ENCODE assay signal across 21 cellular contexts in genomic region chr12:81572411-81572810, GRCh38.
"Had no signal": no experiment of that assay in that cellular context is flagged by ENCODE, and none has a peak within 500 bp of the region (broad histone marks: within the 10 kb centered on the region; RNA-seq: fewer than 3 reads in every experiment).

No MANE protein-coding gene starts in this region.

- H3K27me3 ChIP-seq: SJSA1 had no signal

- DNase-seq: Kasumi-1, MV-4-11, NCI-H1048, NCI-H1105, NCI-H1417, NCI-H1436 treated with DMSO at 0.1 percent for 48 hours, NCI-H187 treated with DMSO at 0.1 percent for 48 hours, NCI-H2029 treated with DMSO at 0.1 percent for 48 hours, NCI-H2171 treated with DMSO at 0.1 percent for 48 hours, NCI-H345, NCI-H510A, NCI-H524 treated with DMSO at 0.1 percent for 48 hours, NCI-H82, Right ventricle myocardium superior, RPMI8226, SIG-M5 had no signal

- ATAC-seq: K562 had no signal

- H3K27ac ChIP-seq: HL-60, KMS-11, SJSA1, SK-N-MC had no signal
